Comparison of ENCODE assay signal across 26 cellular contexts in the genomic region with DNA sequence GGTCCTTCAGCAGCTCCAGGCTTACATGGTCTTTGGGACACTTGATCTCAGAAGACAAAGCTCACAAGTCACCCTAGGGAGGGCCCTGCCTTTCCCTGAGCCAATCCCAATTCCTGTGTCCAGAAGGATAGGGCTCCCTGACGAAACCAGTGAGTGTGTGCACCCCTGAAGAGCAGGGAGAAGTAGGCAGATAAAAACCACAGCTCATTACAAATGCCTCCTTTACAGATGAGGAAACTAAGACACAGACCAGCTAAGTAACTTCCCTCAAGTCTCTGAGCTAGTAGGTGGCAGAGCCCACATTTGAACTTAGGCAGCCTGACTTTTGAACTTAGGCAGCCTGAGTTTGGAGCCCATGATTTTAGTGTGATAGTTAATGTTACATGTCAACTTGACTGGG.
"Had no signal": no experiment of that assay in that cellular context is flagged by ENCODE, and none has a peak within 500 bp of the region (broad histone marks: within the 10 kb centered on the region; RNA-seq: fewer than 3 reads in every experiment).

No MANE protein-coding gene starts in this region.

- H3K9me3 Mint-ChIP-seq: activated naive CD4-positive, alpha-beta T cell treated with anti-CD3 and anti-CD28 coated beads, Interleukin-2, amount 50 U/mL, for 24 hours; activated T-cell treated with anti-CD3 and anti-CD28 coated beads, Interleukin-2, amount 50 U/mL, for 24 hours; activated T-helper 1 cell treated with anti-CD3 and anti-CD28 coated beads, Interleukin-12 subunit alpha, Interleukin-12 subunit beta, Interleukin-2, Interleukin-4 antibody, amounts not matched to agents 30 ng/mL and 10 ng/mL and 1 ng/mL, durations not matched to agents 14 hours and 24 hours and 36 hours had no signal

- H3K36me3 Mint-ChIP-seq: activated CD8-positive, alpha-beta memory T cell treated with anti-CD3 and anti-CD28 coated beads, Interleukin-2, amount 10 ng/mL, durations not matched to agents 7 days and 5 days had no signal

- DNase-seq: activated CD4-positive, alpha-beta T cell treated with anti-CD3 and anti-CD28 coated beads for 4 hours; activated CD4-positive, alpha-beta T cell treated with anti-CD3 and anti-CD28 coated beads, Interleukin-2, amount 50 U/mL, for 48 hours; activated CD8-positive, alpha-beta memory T cell treated with anti-CD3 and anti-CD28 coated beads, Interleukin-2, amount 10 ng/mL, durations not matched to agents 7 days and 5 days; activated effector memory CD4-positive, alpha-beta T cell treated with Interleukin-2 at 50 U/mL for 16 hours; activated naive CD4-positive, alpha-beta T cell; activated T-cell treated with anti-CD3 and anti-CD28 coated beads, Interleukin-2, amount 50 U/mL, for 24 hours; aorta; caudate nucleus; KBM-7; NCI-H1105 treated with DMSO at 0.1 percent for 48 hours; NCI-H1436 treated with DMSO at 0.1 percent for 48 hours; NCI-H187 treated with DMSO at 0.1 percent for 48 hours; NCI-H2081 treated with DMSO at 0.1 percent for 48 hours; NCI-H2171 treated with DMSO at 0.1 percent for 48 hours; NCI-H226; NCI-H510A; NCI-H526 treated with DMSO at 0.1 percent for 48 hours; NCI-H82; Peyer's patch; Right ventricle myocardium superior; T-helper 1 cell had no signal

- H3K36me3 ChIP-seq: breast epithelium, Peyer's patch had no signal

- H3K4me3 ChIP-seq: breast epithelium, Peyer's patch had no signal

- ATAC-seq: activated CD4-positive, CD25-positive, alpha-beta regulatory T cell treated with anti-CD3 and anti-CD28 coated beads, Interleukin-2, amount 50 U/mL, for 24 hours; activated CD8-positive, alpha-beta memory T cell treated with anti-CD3 and anti-CD28 coated beads, Interleukin-2, amount 10 ng/mL, durations not matched to agents 7 days and 5 days had no signal

- H3K27ac ChIP-seq: breast epithelium, Peyer's patch, RWPE1 had no signal

- H3K27ac Mint-ChIP-seq: activated CD8-positive, alpha-beta memory T cell treated with anti-CD3 and anti-CD28 coated beads, Interleukin-2, amount 10 ng/mL, durations not matched to agents 7 days and 5 days; activated naive CD4-positive, alpha-beta T cell treated with anti-CD3 and anti-CD28 coated beads, Interleukin-2, amount 50 U/mL, for 24 hours; activated T-cell treated with anti-CD3 and anti-CD28 coated beads, Interleukin-2, amount 50 U/mL, for 24 hours; activated T-helper 1 cell treated with anti-CD3 and anti-CD28 coated beads, Interleukin-12 subunit alpha, Interleukin-12 subunit beta, Interleukin-2, Interleukin-4 antibody, amounts not matched to agents 30 ng/mL and 10 ng/mL and 1 ng/mL, durations not matched to agents 14 hours and 24 hours and 36 hours had no signal

- H3K27me3 ChIP-seq: breast epithelium, Peyer's patch had no signal

- H3K9me3 ChIP-seq: breast epithelium, Peyer's patch had no signal

- H3K4me1 ChIP-seq: breast epithelium had no signal

- H3K4me3 Mint-ChIP-seq: activated CD8-positive, alpha-beta memory T cell treated with anti-CD3 and anti-CD28 coated beads, Interleukin-2, amount 10 ng/mL, durations not matched to agents 7 days and 5 days; activated naive CD4-positive, alpha-beta T cell treated with anti-CD3 and anti-CD28 coated beads, Interleukin-2, amount 50 U/mL, for 24 hours; activated T-cell treated with anti-CD3 and anti-CD28 coated beads, Interleukin-2, amount 50 U/mL, for 24 hours; activated T-helper 1 cell treated with anti-CD3 and anti-CD28 coated beads, Interleukin-12 subunit alpha, Interleukin-12 subunit beta, Interleukin-2, Interleukin-4 antibody, amounts not matched to agents 30 ng/mL and 10 ng/mL and 1 ng/mL, durations not matched to agents 14 hours and 24 hours and 36 hours had no signal
